ENCODE assay signal across 1 cellular context in genomic region chr3:122415762-122416654, GRCh38.
TF ChIP-seq lines count a peak whose summit lies in the region.

WDR5B (minus strand) TSS chr3:122416062; CDS start chr3:122415528, 534 bp downstream.

TF ChIP-seq in HEK293, 187 proteins besides CTCF, POLR2A, EP300 and RAD21 (continued from another document and continues in another):
- peak; percentile 12; the same call in 1 of the 2 replicates for TF ChIP-seq KLF1 (tag by site-specific recombination; IDR thresholded peaks at IDR 0.05)
- TF ChIP-seq PATZ1 (tag by site-specific recombination; IDR thresholded peaks at IDR 0.05): 0 out of 2 replicates have a peak, but pooled peaks have one; percentile 16
- no peak for TF ChIP-seq YY2 (tag by site-specific recombination; IDR thresholded peaks at IDR 0.05)
- TF ChIP-seq ZNF239 (tag by site-specific recombination; IDR thresholded peaks at IDR 0.05): no peak
- TF ChIP-seq ZNF707 (tag by site-specific recombination; IDR thresholded peaks at IDR 0.05): no peak
- TF ChIP-seq ZNF791 (tag by site-specific recombination; IDR thresholded peaks at IDR 0.05): no peak
- TF ChIP-seq ZBTB6 (tag by site-specific recombination; IDR thresholded peaks at IDR 0.05): peak; percentile 43; the same call in 1 of the 2 replicates
- peak; percentile 87 for TF ChIP-seq SP2 (tag by site-specific recombination; IDR thresholded peaks at IDR 0.05)
- peak; percentile 78 for TF ChIP-seq ZNF600 (tag by site-specific recombination; IDR thresholded peaks at IDR 0.05)
- no peak for TF ChIP-seq ZNF501 (tag by site-specific recombination; IDR thresholded peaks at IDR 0.05)
- no peak for TF ChIP-seq ZNF114 (tag by site-specific recombination; IDR thresholded peaks at IDR 0.05)
- TF ChIP-seq ZNF148 (tag by site-specific recombination; IDR thresholded peaks at IDR 0.05; ENCODE audit: borderline replicate concordance): no peak
- peak; percentile 52; the same call in 1 of the 2 replicates for TF ChIP-seq ZNF692 (tag by site-specific recombination; IDR thresholded peaks at IDR 0.05)
- TF ChIP-seq, protein P1, sequence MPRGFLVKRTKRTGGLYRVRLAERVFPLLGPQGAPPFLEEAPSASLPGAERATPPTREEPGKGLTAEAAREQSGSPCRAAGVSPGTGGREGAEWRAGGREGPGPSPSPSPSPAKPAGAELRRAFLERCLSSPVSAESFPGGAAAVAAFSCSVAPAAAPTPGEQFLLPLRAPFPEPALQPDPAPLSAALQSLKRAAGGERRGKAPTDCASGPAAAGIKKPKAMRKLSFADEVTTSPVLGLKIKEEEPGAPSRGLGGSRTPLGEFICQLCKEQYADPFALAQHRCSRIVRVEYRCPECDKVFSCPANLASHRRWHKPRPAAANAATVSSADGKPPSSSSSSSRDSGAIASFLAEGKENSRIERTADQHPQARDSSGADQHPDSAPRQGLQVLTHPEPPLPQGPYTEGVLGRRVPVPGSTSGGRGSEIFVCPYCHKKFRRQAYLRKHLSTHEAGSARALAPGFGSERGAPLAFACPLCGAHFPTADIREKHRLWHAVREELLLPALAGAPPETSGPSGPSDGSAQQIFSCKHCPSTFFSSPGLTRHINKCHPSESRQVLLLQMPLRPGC (tag by site-specific recombination; IDR thresholded peaks at IDR 0.05): no peak
- TF ChIP-seq KLF9 (tag by site-specific recombination; IDR thresholded peaks at IDR 0.05; ENCODE audit: low read depth): no peak
- TF ChIP-seq ZNF184 (tag by site-specific recombination; IDR thresholded peaks at IDR 0.05): no peak
- TF ChIP-seq, protein P2, sequence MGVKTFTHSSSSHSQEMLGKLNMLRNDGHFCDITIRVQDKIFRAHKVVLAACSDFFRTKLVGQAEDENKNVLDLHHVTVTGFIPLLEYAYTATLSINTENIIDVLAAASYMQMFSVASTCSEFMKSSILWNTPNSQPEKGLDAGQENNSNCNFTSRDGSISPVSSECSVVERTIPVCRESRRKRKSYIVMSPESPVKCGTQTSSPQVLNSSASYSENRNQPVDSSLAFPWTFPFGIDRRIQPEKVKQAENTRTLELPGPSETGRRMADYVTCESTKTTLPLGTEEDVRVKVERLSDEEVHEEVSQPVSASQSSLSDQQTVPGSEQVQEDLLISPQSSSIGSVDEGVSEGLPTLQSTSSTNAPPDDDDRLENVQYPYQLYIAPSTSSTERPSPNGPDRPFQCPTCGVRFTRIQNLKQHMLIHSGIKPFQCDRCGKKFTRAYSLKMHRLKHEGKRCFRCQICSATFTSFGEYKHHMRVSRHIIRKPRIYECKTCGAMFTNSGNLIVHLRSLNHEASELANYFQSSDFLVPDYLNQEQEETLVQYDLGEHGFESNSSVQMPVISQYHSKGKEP (tag by site-specific recombination; IDR thresholded peaks at IDR 0.05): no peak
- TF ChIP-seq ZNF174 (tag by site-specific recombination; IDR thresholded peaks at IDR 0.05): no peak
- no peak for TF ChIP-seq ZNF548 (tag by site-specific recombination; IDR thresholded peaks at IDR 0.05)
- TF ChIP-seq ZFP3 (tag by site-specific recombination; IDR thresholded peaks at IDR 0.05; ENCODE audit: low read depth): no peak
- TF ChIP-seq KLF7 (tag by site-specific recombination; IDR thresholded peaks at IDR 0.05; ENCODE audit: borderline replicate concordance): peak; percentile 55; the same call in 1 of the 2 replicates
- TF ChIP-seq ZNF302 (tag by site-specific recombination; IDR thresholded peaks at IDR 0.05; ENCODE audit: low read depth): no peak
- peak; percentile 84 for TF ChIP-seq TRIM28 (IDR thresholded peaks at IDR 0.05; ENCODE audit: borderline replicate concordance, low read length)
- no peak for TF ChIP-seq ZNF701 (tag by site-specific recombination; IDR thresholded peaks at IDR 0.05)
- no peak for TF ChIP-seq ZNF529 (tag by site-specific recombination; IDR thresholded peaks at IDR 0.05; ENCODE audit: insufficient replicate concordance)
- TF ChIP-seq ZNF677 (tag by site-specific recombination; IDR thresholded peaks at IDR 0.05): no peak
- TF ChIP-seq PBX3 (CRISPR knock-in tag; IDR thresholded peaks at IDR 0.05): no peak
- TF ChIP-seq ZSCAN5A (tag by site-specific recombination; IDR thresholded peaks at IDR 0.05): no peak
- no peak for TF ChIP-seq ZNF423 (tag by site-specific recombination; IDR thresholded peaks at IDR 0.05)
- TF ChIP-seq ZNF629 (tag by site-specific recombination; IDR thresholded peaks at IDR 0.05): peak; percentile 40; the same call in 1 of the 2 replicates
- TF ChIP-seq ZNF776 (tag by site-specific recombination; IDR thresholded peaks at IDR 0.05; ENCODE audit: borderline replicate concordance): no peak
- no peak for TF ChIP-seq AEBP2 (tag by site-specific recombination; IDR thresholded peaks at IDR 0.05; ENCODE audit: borderline replicate concordance)
- no peak for TF ChIP-seq ZNF645 (tag by site-specific recombination; IDR thresholded peaks at IDR 0.05)
- no peak for TF ChIP-seq ZNF132 (tag by site-specific recombination; IDR thresholded peaks at IDR 0.05; ENCODE audit: borderline replicate concordance)
- TF ChIP-seq ZNF335 (tag by site-specific recombination; conservative IDR thresholded peaks at IDR 0.05): peak; percentile 71
- no peak for TF ChIP-seq ZNF48 (tag by site-specific recombination; IDR thresholded peaks at IDR 0.05)
- TF ChIP-seq ZNF626 (tag by site-specific recombination; IDR thresholded peaks at IDR 0.05): no peak
- no peak for TF ChIP-seq ZNF747 (tag by site-specific recombination; IDR thresholded peaks at IDR 0.05)
- TF ChIP-seq PRDM10 (tag by site-specific recombination; IDR thresholded peaks at IDR 0.05): peak; percentile 95
- TF ChIP-seq SP3 (tag by site-specific recombination; IDR thresholded peaks at IDR 0.05): peak; percentile 72
- TF ChIP-seq ZNF324 (tag by site-specific recombination; IDR thresholded peaks at IDR 0.05): no peak
- peak; percentile 55 for TF ChIP-seq SP7 (tag by site-specific recombination; IDR thresholded peaks at IDR 0.05)
